In the genomic region with DNA sequence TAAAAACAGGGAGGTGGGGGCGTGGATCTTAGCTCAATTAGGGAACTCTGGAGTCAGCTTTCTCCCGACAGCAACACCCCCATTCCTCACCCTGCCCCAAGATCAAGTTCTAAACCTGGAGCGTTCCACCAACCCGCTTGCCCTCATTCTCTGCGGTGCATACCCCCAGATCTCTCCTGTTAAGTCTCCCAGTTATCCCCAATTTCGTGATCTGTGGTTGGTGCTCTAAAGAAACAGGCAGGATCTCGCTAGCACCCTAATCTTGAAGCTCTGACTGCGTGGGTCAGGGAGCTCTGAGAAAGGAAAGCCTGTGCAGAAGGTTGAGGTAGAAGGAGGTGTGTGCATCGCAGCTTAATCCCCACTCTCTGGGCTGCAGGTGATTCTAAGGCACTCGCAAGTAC, we compare ENCODE assay signal across 11 cellular contexts.
"Had no signal": no experiment of that assay in that cellular context is flagged by ENCODE, and none has a peak within 500 bp of the region (broad histone marks: within the 10 kb centered on the region; RNA-seq: fewer than 3 reads in every experiment).

No MANE protein-coding gene starts in this region.

- FAIRE-seq: HepG2 had no signal

- H3K4me1 ChIP-seq: HAP-1 had no signal

- H3K36me3 ChIP-seq: HAP-1 had no signal

- H3K9me3 ChIP-seq: HAP-1 had no signal

- H3K4me1 Mint-ChIP-seq: IgD-negative memory B cell had no signal

- H3K4me2 ChIP-seq: KMS-11 had no signal

- H3K9ac ChIP-seq: GM23248, KMS-11 had no signal

- H3K4me3 ChIP-seq: GM23248, HAP-1 had no signal

- H3K9me3 Mint-ChIP-seq: HFFc6 had no signal

- H2AFZ ChIP-seq: GM23248 had no signal

- DNase-seq: GM23248, H7, HFFc6, Karpas-422, KBM-7 had no signal

- H3K27ac Mint-ChIP-seq: HFFc6, IgD-negative memory B cell had no signal

- ATAC-seq: HCT116, HepG2 had no signal

- H3K4me3 Mint-ChIP-seq: HFFc6, IgD-negative memory B cell had no signal

- H3K27ac ChIP-seq: GM23248, HL-60, KMS-11 had no signal

- H3K27me3 Mint-ChIP-seq: IgD-negative memory B cell had no signal

- H3K36me3 Mint-ChIP-seq: IgD-negative memory B cell had no signal
